Comparison of ENCODE assay signal across 8 cellular contexts in the genomic region with DNA sequence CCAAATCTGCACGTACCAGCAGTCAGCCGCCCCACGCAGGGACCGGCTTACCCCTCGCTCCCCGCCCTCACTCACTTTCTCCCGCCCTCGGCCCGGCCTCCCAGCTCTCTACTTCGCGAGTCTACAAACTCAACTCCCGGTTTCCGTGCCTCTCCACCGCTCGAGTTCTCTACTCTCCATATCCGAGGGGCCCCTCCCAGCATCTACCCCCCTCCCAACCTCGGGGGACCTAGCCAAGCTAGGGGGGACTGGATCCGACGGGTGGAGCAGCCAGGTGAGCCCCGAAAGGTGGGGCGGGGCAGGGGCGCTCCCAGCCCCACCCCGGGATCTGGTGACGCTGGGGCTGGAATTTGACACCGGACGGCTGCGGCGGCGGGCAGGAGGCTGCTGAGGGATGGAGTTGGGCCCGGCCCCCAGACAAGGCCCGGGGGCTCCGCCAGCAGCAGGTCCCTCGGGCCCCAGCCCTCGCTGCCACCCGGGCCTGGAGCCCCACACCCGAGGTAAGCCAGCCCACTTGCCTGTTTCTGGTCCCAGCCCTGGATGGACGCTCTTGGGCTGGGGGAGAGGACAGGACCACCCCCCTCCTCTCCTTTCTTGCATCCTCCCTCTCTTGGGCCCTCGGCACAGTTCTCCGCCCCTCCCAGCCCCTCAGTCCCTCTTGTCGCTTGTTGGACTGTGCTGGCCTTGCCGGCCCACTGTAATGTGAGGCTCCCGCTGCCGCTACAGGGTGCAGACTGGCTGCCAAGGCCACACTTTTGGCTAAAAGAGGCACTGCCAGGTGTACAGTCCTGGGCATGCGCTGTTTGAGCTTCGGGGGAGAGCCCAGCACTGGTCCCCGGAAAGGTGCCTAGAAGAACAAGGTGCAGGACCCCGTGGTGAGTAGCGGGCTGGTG. TPM values are rescaled to one million over a fixed set of nuclear protein-coding genes. Genes with fewer than 3 reads are reported as not detected.
A peak's percentile ranks its signal among the peaks of the same experiment; 100 is the strongest.
DNase-seq lines count a peak whose midpoint lies in the region; ATAC-seq and TF ChIP-seq lines count a peak whose summit lies in the region.

A gene with protein sequence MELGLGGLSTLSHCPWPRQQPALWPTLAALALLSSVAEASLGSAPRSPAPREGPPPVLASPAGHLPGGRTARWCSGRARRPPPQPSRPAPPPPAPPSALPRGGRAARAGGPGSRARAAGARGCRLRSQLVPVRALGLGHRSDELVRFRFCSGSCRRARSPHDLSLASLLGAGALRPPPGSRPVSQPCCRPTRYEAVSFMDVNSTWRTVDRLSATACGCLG (plus strand): TSS at position 416 of the 893 bp plus-strand sequence. CDS start 1,856 bp downstream, outside the sequence.

- H3K4me1 ChIP-seq in ectodermal cell (ENCODE audit: control insufficient read depth, insufficient read depth, low read length) = peaks cover 17% of the 10 kb centered on the region
- H3K4me1 ChIP-seq in naive thymus-derived CD4-positive, alpha-beta T cell (ENCODE audit: control insufficient read depth in 2 of 2, insufficient read depth in 2 of 2, low read length in 2 of 2) = peaks cover 0 to 9% of the 10 kb centered on the region in 2 donors
- H3K4me1 ChIP-seq in CD8-positive, alpha-beta T cell (ENCODE audit: insufficient read depth, low read length) = peaks cover 14% of the 10 kb centered on the region

- H3K36me3 ChIP-seq in ectodermal cell (ENCODE audit: control insufficient read depth, insufficient read depth, low read length) = no peaks in the 10 kb centered on the region
- H3K36me3 ChIP-seq in naive thymus-derived CD4-positive, alpha-beta T cell (ENCODE audit: control insufficient read depth in 2 of 3, insufficient read depth in 3 of 3, low read length in 3 of 3) = no peaks in the 10 kb centered on the region
- H3K36me3 ChIP-seq in CD8-positive, alpha-beta T cell (ENCODE audit: insufficient read depth, low read length) = no peaks in the 10 kb centered on the region

- peak; percentile 39 for DNase-seq in ELR (ENCODE audit: low read depth)
- no peak for DNase-seq in NCI-H460 (ENCODE audit: extremely low read depth, low read depth)
- DNase-seq in naive thymus-derived CD4-positive, alpha-beta T cell = no peak
- no peak for DNase-seq in COLO829 (ENCODE audit: low spot score)
- DNase-seq in CD8-positive, alpha-beta T cell = no peak

- H3K27me3 ChIP-seq in ectodermal cell (ENCODE audit: control insufficient read depth, insufficient read depth, low read length, poor library complexity, severe bottlenecking) = peaks cover 49% of the 10 kb centered on the region
- H3K27me3 ChIP-seq in naive thymus-derived CD4-positive, alpha-beta T cell (ENCODE audit: control insufficient read depth in 2 of 2, insufficient read depth in 2 of 2, low read length in 2 of 2) = peaks cover 9 to 19% of the 10 kb centered on the region in 2 donors
- peaks cover 27% of the 10 kb centered on the region for H3K27me3 ChIP-seq in CD8-positive, alpha-beta T cell (ENCODE audit: insufficient read depth, low read length)

- intact Hi-C loops in naive thymus-derived CD4-positive, alpha-beta T cell (cut with micrococcal nuclease) = loop anchor here (1.0 to 10.0 kb wide), 4 partner anchors 103 to 709 kb away; no protein-coding TSS in a partner anchor
- intact Hi-C loops in CD8-positive, alpha-beta T cell (cut with DNase I, micrococcal nuclease) = loop anchor here (1.0 to 5.0 kb wide), 3 partner anchors 104 to 404 kb away; no protein-coding TSS in a partner anchor

- H3K4me1 Mint-ChIP-seq in naive thymus-derived CD4-positive, alpha-beta T cell = peaks cover 10 to 29% (median 14%) of the 10 kb centered on the region in 7 donors
- H3K4me1 Mint-ChIP-seq in CD8-positive, alpha-beta T cell (ENCODE audit: low read depth) = peaks cover 15% of the 10 kb centered on the region

- ATAC-seq in naive thymus-derived CD4-positive, alpha-beta T cell = peak; percentile 15
- ATAC-seq in GM19324 (IDR thresholded peaks at IDR 0.05; ENCODE audit: low FRiP score, unreplicated experiment) (no peak), GM21526 (IDR thresholded peaks at IDR 0.05; ENCODE audit: low FRiP score, unreplicated experiment) (no peak)
- ATAC-seq in CD8-positive, alpha-beta T cell = no peak

- peaks cover 0 to 4% (median 0%) of the 10 kb centered on the region in 5 donors for H3K36me3 Mint-ChIP-seq in naive thymus-derived CD4-positive, alpha-beta T cell
- H3K36me3 Mint-ChIP-seq in CD8-positive, alpha-beta T cell = no peaks in the 10 kb centered on the region

- no peak for TF ChIP-seq CTCF in CD8-positive, alpha-beta T cell (IDR thresholded peaks at IDR 0.05)

- WGBS in ectodermal cell, 2 experiments = 8 to 9% methylated on average over 48 of the region's 48 CpGs

- no peaks in the 10 kb centered on the region for H3K9me3 ChIP-seq in ectodermal cell (ENCODE audit: control insufficient read depth, low read length)
- no peaks in the 10 kb centered on the region for H3K9me3 ChIP-seq in naive thymus-derived CD4-positive, alpha-beta T cell (ENCODE audit: control insufficient read depth in 2 of 3, low read length in 3 of 3)
- H3K9me3 ChIP-seq in CD8-positive, alpha-beta T cell (ENCODE audit: low read length) = no peaks in the 10 kb centered on the region

- peaks cover 21 to 29% (median 26%) of the 10 kb centered on the region in 5 donors for H3K27me3 Mint-ChIP-seq in naive thymus-derived CD4-positive, alpha-beta T cell
- H3K27me3 Mint-ChIP-seq in CD8-positive, alpha-beta T cell (ENCODE audit: low read depth) = peaks cover 29% of the 10 kb centered on the region

- no peak within 1 kb of the TSS for H3K27ac Mint-ChIP-seq in naive thymus-derived CD4-positive, alpha-beta T cell
- H3K27ac Mint-ChIP-seq in CD8-positive, alpha-beta T cell = no peak within 1 kb of the TSS

- peak within 1 kb of the TSS; percentile 51 for H3K4me3 ChIP-seq in ectodermal cell (ENCODE audit: insufficient read depth, low read depth, low read length)
- no peak within 1 kb of the TSS for H3K4me3 ChIP-seq in naive thymus-derived CD4-positive, alpha-beta T cell (ENCODE audit: low read length)
- H3K4me3 ChIP-seq in CD8-positive, alpha-beta T cell (ENCODE audit: low read depth, low read length) = no peak within 1 kb of the TSS

- H3K9me3 Mint-ChIP-seq in naive thymus-derived CD4-positive, alpha-beta T cell = no peaks in the 10 kb centered on the region
- no peaks in the 10 kb centered on the region for H3K9me3 Mint-ChIP-seq in CD8-positive, alpha-beta T cell

- H3K4me3 Mint-ChIP-seq in naive thymus-derived CD4-positive, alpha-beta T cell = peak within 1 kb of the TSS; percentile 17 to 70 (median 42)
- no peak within 1 kb of the TSS for H3K4me3 Mint-ChIP-seq in CD8-positive, alpha-beta T cell

- CTCF ChIA-PET in naive thymus-derived CD4-positive, alpha-beta T cell (lab: Charles Lee) = interaction anchor here (0.7 to 3.8 kb wide), 5 partner anchors 13 to 406 kb away, joined by 3 to 50 read pairs (median 9); a partner anchor contains a TSS
- CTCF ChIA-PET in CD8-positive, alpha-beta T cell (lab: Charles Lee) = interaction anchor here (0.7 to 5.8 kb wide), 22 partner anchors 9 to 405 kb away, joined by 3 to 107 read pairs (median 7); a partner anchor contains a TSS

- no peak within 1 kb of the TSS for H3K27ac ChIP-seq in ectodermal cell (ENCODE audit: insufficient read depth, low read depth, low read length, poor library complexity, severe bottlenecking)
- H3K27ac ChIP-seq in naive thymus-derived CD4-positive, alpha-beta T cell (ENCODE audit: low read depth, low read length) = no peak within 1 kb of the TSS
- no peak within 1 kb of the TSS for H3K27ac ChIP-seq in CD8-positive, alpha-beta T cell (ENCODE audit: low read depth, low read length)

- POLR2A ChIA-PET in naive thymus-derived CD4-positive, alpha-beta T cell (lab: Charles Lee) = interaction anchor here (1.6 kb wide), 1 partner anchor 12 kb away, joined by 5 read pairs; no protein-coding TSS in a partner anchor
- POLR2A ChIA-PET in CD8-positive, alpha-beta T cell (lab: Charles Lee) = interaction anchor here (2.0 kb wide), 1 partner anchor 170 kb away, joined by 6 read pairs; no protein-coding TSS in a partner anchor

RNA-seq across cellular contexts. Expression of the gene that starts here (rescaled TPM):
- 9.7 and 10.7 TPM in 2 replicates for total RNA-seq in NCI-H460 (2014; rRNA removed; shearing (Covaris generic))
- polyA plus RNA-seq in NCI-H460 (2014; cell fraction: nucleus; rRNA removed) = 30.1 and 66.4 TPM in 2 replicates
- polyA plus RNA-seq in ectodermal cell (2013, experiment 1 of 4) = 1.8 TPM
- 1.5 TPM for polyA plus RNA-seq in ectodermal cell (2013, experiment 2 of 4)
- polyA plus RNA-seq in ectodermal cell (2013, experiment 3 of 4) = 3.3 TPM
- 1.6 TPM for polyA plus RNA-seq in ectodermal cell (2013, experiment 4 of 4)
- total RNA-seq in naive thymus-derived CD4-positive, alpha-beta T cell = 1 to 10 TPM in 1 of 5 experiments, under 1 TPM in 4; 0.51 to 2.2 (median 0.68) TPM
- polyA plus RNA-seq in naive thymus-derived CD4-positive, alpha-beta T cell = not detected
- total RNA-seq in CD8-positive, alpha-beta T cell = under 1 TPM; 0.81 to 0.84 TPM
